1 cellular context compared by ENCODE assay signal in genomic region chr14:69701857-69702256, GRCh38.
TF ChIP-seq lines count a peak whose summit lies in the region.

No MANE protein-coding gene starts in this region.

TF ChIP-seq in K562, 482 proteins besides CTCF, POLR2A, EP300 and RAD21 (continued from another document and continues in another):
- TF ChIP-seq ZNF277 (CRISPR knock-in tag; IDR thresholded peaks at IDR 0.05; ENCODE audit: borderline replicate concordance) (no peak), RBM15 (IDR thresholded peaks at IDR 0.05; ENCODE audit: insufficient read depth, low read length) (no peak), SAFB (IDR thresholded peaks at IDR 0.05; ENCODE audit: borderline replicate concordance, low read depth, low read length) (no peak), FOXJ3 (CRISPR knock-in tag; IDR thresholded peaks at IDR 0.05) (no peak), MCM2 (IDR thresholded peaks at IDR 0.05; ENCODE audit: low read depth) (no peak), SIN3A (IDR thresholded peaks at IDR 0.05; ENCODE audit: borderline replicate concordance in 2 of 2, control insufficient read depth in 1 of 2, low read depth in 2 of 2, low read length in 2 of 2) (no peak), NKRF (IDR thresholded peaks at IDR 0.05; ENCODE audit: borderline replicate concordance) (no peak), HSF4 (CRISPR knock-in tag; IDR thresholded peaks at IDR 0.05; ENCODE audit: borderline replicate concordance) (no peak), ZNF124 (CRISPR knock-in tag; IDR thresholded peaks at IDR 0.05) (no peak), ZNF695 (CRISPR knock-in tag; IDR thresholded peaks at IDR 0.05) (no peak), ZNF699 (CRISPR knock-in tag; IDR thresholded peaks at IDR 0.05; ENCODE audit: insufficient replicate concordance) (no peak), NR1H2 (CRISPR knock-in tag; IDR thresholded peaks at IDR 0.05) (no peak), CSDE1 (IDR thresholded peaks at IDR 0.05) (no peak), PTTG1 (tag; IDR thresholded peaks at IDR 0.05; ENCODE audit: low read depth) (no peak), JUND (IDR thresholded peaks at IDR 0.05; ENCODE audit: borderline replicate concordance, low read depth, low read length) (peak; percentile 63; the same call in 1 of the 2 replicates), JUND (tag; IDR thresholded peaks at IDR 0.05; ENCODE audit: borderline replicate concordance, low read depth, low read length) (peak; percentile 60; the same call in 1 of the 3 replicates), RB1 (IDR thresholded peaks at IDR 0.05; ENCODE audit: low read depth) (0 out of 2 replicates have a peak, but pooled peaks have one; percentile 20), NR2C2 (CRISPR knock-in tag; IDR thresholded peaks at IDR 0.05) (no peak), NR2C2 (tag; IDR thresholded peaks at IDR 0.05) (peak; percentile 31; the same call in 1 of the 2 replicates), CREB1 (IDR thresholded peaks at IDR 0.05) (0 out of 2 replicates have a peak, but pooled peaks have one; percentile 31), CREB1 (CRISPR knock-in tag; IDR thresholded peaks at IDR 0.05) (no peak), SPI1 (IDR thresholded peaks at IDR 0.05; ENCODE audit: borderline replicate concordance, low read depth, low read length) (no peak), ZNF212 (CRISPR knock-in tag; IDR thresholded peaks at IDR 0.05) (no peak), ELF1 (tag; IDR thresholded peaks at IDR 0.05) (no peak), NR4A1 (CRISPR knock-in tag; IDR thresholded peaks at IDR 0.05) (no peak), NR4A1 (tag; IDR thresholded peaks at IDR 0.05) (no peak), ZNF76 (CRISPR knock-in tag; IDR thresholded peaks at IDR 0.05; ENCODE audit: borderline replicate concordance) (no peak), ZNF253 (CRISPR knock-in tag; conservative IDR thresholded peaks at IDR 0.05) (no peak), SMARCC2 (IDR thresholded peaks at IDR 0.05; ENCODE audit: low read depth) (peak; percentile 24; the same call in 1 of the 2 replicates), ZKSCAN8 (CRISPR knock-in tag; IDR thresholded peaks at IDR 0.05) (0 out of 2 replicates have a peak, but pooled peaks have one; percentile 42), ZNF12 (CRISPR knock-in tag; IDR thresholded peaks at IDR 0.05) (no peak), SAP30 (IDR thresholded peaks at IDR 0.05; ENCODE audit: borderline replicate concordance, insufficient read depth, low read depth, low read length, poor library complexity, severe bottlenecking) (no peak), SMARCA4 (IDR thresholded peaks at IDR 0.05) (peak; percentile 81), RUNX1 (IDR thresholded peaks at IDR 0.05; ENCODE audit: low read depth) (no peak), L3MBTL2 (IDR thresholded peaks at IDR 0.05) (no peak), MEF2A (IDR thresholded peaks at IDR 0.05; ENCODE audit: control insufficient read depth, low read depth, low read length) (no peak), ZBTB1 (CRISPR knock-in tag; IDR thresholded peaks at IDR 0.05; ENCODE audit: borderline replicate concordance, low read depth) (no peak), MXI1 (IDR thresholded peaks at IDR 0.05; ENCODE audit: low read depth, low read length) (no peak), RCOR1 (IDR thresholded peaks at IDR 0.05; ENCODE audit: borderline replicate concordance in 1 of 2, low read depth in 2 of 2, low read length in 2 of 2) (0 out of 4 replicates have a peak, but pooled peaks of 1 of the 2 experiments have one; percentile 37), ZNF778 (CRISPR knock-in tag; IDR thresholded peaks at IDR 0.05) (no peak), XRCC4 (IDR thresholded peaks at IDR 0.05; ENCODE audit: extremely low read depth, insufficient read depth, insufficient read length) (no peak), XRCC3 (IDR thresholded peaks at IDR 0.05) (no peak), PHB2 (IDR thresholded peaks at IDR 0.05; ENCODE audit: low read depth) (no peak), ZBED1 (IDR thresholded peaks at IDR 0.05) (no peak), HNRNPUL1 (IDR thresholded peaks at IDR 0.05; ENCODE audit: low read length) (no peak), CREM (IDR thresholded peaks at IDR 0.05; ENCODE audit: low read depth) (peak; percentile 56), JUNB (CRISPR knock-in tag; conservative IDR thresholded peaks at IDR 0.05) (no peak), ZKSCAN3 (CRISPR knock-in tag; IDR thresholded peaks at IDR 0.05) (no peak), SMAD4 (CRISPR knock-in tag; conservative IDR thresholded peaks at IDR 0.05) (peak; percentile 72), FOXK1 (CRISPR knock-in tag; IDR thresholded peaks at IDR 0.05; ENCODE audit: borderline replicate concordance) (no peak), MED1 (CRISPR knock-in tag; IDR thresholded peaks at IDR 0.05; ENCODE audit: borderline replicate concordance) (no peak), DNMT1 (IDR thresholded peaks at IDR 0.05) (no peak)
- TF ChIP-seq, protein P1, sequence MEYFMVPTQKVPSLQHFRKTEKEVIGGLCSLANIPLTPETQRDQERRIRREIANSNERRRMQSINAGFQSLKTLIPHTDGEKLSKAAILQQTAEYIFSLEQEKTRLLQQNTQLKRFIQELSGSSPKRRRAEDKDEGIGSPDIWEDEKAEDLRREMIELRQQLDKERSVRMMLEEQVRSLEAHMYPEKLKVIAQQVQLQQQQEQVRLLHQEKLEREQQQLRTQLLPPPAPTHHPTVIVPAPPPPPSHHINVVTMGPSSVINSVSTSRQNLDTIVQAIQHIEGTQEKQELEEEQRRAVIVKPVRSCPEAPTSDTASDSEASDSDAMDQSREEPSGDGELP (CRISPR knock-in tag; IDR thresholded peaks at IDR 0.05; ENCODE audit: borderline replicate concordance), result peak; percentile 64; the same call in 1 of the 2 replicates
- TF ChIP-seq, protein P2, sequence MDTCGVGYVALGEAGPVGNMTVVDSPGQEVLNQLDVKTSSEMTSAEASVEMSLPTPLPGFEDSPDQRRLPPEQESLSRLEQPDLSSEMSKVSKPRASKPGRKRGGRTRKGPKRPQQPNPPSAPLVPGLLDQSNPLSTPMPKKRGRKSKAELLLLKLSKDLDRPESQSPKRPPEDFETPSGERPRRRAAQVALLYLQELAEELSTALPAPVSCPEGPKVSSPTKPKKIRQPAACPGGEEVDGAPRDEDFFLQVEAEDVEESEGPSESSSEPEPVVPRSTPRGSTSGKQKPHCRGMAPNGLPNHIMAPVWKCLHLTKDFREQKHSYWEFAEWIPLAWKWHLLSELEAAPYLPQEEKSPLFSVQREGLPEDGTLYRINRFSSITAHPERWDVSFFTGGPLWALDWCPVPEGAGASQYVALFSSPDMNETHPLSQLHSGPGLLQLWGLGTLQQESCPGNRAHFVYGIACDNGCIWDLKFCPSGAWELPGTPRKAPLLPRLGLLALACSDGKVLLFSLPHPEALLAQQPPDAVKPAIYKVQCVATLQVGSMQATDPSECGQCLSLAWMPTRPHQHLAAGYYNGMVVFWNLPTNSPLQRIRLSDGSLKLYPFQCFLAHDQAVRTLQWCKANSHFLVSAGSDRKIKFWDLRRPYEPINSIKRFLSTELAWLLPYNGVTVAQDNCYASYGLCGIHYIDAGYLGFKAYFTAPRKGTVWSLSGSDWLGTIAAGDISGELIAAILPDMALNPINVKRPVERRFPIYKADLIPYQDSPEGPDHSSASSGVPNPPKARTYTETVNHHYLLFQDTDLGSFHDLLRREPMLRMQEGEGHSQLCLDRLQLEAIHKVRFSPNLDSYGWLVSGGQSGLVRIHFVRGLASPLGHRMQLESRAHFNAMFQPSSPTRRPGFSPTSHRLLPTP (IDR thresholded peaks at IDR 0.05; ENCODE audit: borderline replicate concordance, extremely low read depth, insufficient read length), result no peak
- TF ChIP-seq, protein P3, sequence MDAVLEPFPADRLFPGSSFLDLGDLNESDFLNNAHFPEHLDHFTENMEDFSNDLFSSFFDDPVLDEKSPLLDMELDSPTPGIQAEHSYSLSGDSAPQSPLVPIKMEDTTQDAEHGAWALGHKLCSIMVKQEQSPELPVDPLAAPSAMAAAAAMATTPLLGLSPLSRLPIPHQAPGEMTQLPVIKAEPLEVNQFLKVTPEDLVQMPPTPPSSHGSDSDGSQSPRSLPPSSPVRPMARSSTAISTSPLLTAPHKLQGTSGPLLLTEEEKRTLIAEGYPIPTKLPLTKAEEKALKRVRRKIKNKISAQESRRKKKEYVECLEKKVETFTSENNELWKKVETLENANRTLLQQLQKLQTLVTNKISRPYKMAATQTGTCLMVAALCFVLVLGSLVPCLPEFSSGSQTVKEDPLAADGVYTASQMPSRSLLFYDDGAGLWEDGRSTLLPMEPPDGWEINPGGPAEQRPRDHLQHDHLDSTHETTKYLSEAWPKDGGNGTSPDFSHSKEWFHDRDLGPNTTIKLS (IDR thresholded peaks at IDR 0.05; ENCODE audit: borderline replicate concordance, low read depth), result no peak
- TF ChIP-seq, protein P4, sequence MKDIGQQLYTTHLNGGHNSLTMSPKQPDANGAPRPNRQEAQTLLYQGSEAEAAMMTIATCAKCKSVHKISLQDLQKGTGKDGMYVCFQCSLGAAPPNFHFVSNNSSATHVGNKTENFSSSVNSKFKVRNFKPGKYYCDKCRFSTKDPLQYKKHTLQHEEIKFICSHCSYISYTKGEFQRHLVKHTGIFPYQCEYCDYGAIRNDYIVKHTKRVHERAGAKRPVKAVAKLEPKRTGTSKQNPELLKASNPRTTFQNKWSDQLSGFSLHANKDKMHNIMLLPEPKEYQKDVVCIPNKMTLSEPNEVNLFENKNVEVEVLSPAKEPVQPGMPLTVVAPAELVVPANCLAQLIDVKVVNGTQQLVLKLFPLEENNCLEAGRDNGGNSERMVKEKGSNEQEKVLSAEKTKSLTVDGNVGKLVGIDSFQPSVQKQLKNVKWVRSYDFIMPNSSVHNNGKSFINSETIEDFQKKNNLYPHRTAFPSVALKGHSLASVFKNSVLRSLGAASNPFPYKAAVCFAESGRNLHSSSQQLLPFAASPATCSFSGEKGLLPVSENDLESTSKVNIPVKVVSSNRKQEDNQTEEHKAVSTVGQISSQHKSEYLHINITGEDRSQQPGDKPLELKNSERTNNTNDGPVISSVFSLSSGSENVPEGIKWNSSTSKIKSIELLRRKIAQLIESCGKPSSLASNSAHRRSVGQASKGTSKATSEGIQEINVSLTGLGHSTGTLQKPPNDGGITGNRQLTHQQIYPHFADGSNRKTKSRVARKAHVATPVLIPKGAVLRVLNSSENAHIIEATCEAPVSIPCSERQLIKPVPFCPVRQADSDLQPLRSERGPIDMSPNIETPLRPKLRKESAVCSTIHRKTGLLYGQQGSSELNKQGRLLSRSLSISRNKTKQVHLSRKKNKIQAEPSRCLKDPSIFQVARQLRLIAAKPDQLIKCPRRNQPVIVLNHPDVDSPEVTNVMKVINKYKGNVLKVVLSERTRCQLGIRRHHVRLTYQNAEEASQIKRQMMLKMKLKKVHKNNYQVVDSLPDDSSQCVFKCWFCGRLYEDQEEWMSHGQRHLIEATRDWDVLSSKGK (CRISPR knock-in tag; IDR thresholded peaks at IDR 0.05), result no peak
- TF ChIP-seq, protein P5, sequence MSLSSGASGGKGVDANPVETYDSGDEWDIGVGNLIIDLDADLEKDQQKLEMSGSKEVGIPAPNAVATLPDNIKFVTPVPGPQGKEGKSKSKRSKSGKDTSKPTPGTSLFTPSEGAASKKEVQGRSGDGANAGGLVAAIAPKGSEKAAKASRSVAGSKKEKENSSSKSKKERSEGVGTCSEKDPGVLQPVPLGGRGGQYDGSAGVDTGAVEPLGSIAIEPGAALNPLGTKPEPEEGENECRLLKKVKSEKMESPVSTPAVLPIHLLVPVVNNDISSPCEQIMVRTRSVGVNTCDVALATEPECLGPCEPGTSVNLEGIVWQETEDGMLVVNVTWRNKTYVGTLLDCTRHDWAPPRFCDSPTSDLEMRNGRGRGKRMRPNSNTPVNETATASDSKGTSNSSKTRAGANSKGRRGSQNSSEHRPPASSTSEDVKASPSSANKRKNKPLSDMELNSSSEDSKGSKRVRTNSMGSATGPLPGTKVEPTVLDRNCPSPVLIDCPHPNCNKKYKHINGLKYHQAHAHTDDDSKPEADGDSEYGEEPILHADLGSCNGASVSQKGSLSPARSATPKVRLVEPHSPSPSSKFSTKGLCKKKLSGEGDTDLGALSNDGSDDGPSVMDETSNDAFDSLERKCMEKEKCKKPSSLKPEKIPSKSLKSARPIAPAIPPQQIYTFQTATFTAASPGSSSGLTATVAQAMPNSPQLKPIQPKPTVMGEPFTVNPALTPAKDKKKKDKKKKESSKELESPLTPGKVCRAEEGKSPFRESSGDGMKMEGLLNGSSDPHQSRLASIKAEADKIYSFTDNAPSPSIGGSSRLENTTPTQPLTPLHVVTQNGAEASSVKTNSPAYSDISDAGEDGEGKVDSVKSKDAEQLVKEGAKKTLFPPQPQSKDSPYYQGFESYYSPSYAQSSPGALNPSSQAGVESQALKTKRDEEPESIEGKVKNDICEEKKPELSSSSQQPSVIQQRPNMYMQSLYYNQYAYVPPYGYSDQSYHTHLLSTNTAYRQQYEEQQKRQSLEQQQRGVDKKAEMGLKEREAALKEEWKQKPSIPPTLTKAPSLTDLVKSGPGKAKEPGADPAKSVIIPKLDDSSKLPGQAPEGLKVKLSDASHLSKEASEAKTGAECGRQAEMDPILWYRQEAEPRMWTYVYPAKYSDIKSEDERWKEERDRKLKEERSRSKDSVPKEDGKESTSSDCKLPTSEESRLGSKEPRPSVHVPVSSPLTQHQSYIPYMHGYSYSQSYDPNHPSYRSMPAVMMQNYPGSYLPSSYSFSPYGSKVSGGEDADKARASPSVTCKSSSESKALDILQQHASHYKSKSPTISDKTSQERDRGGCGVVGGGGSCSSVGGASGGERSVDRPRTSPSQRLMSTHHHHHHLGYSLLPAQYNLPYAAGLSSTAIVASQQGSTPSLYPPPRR (CRISPR knock-in tag; IDR thresholded peaks at IDR 0.05; ENCODE audit: borderline replicate concordance), result no peak
